ENCODE assay signal across 1 cellular context in genomic region chr4:39346856-39347519, GRCh38.
TF ChIP-seq lines count a peak whose summit lies in the region.

No MANE protein-coding gene starts in this region.

TF ChIP-seq in GM23338, 12 proteins besides CTCF, POLR2A, EP300 and RAD21:
- TF ChIP-seq STAT1 (IDR thresholded peaks at IDR 0.05; ENCODE audit: unreplicated experiment) (no peak), ZNF331 (CRISPR knock-in tag; IDR thresholded peaks at IDR 0.05; ENCODE audit: low read depth) (no peak), NANOG (IDR thresholded peaks at IDR 0.05; ENCODE audit: borderline replicate concordance) (no peak), POLR2AphosphoS5 (IDR thresholded peaks at IDR 0.05; ENCODE audit: low read depth) (no peak), JUNB (IDR thresholded peaks at IDR 0.05; ENCODE audit: unreplicated experiment) (no peak), EZH2 (IDR thresholded peaks at IDR 0.05; ENCODE audit: low read depth, unreplicated experiment) (no peak)
